ENCODE assay signal across 15 cellular contexts in genomic region chr2:140600116-140600515, GRCh38.
A peak's percentile ranks its signal among the peaks of the same experiment; 100 is the strongest.
DNase-seq lines count a peak whose midpoint lies in the region; ATAC-seq, FAIRE-seq and TF ChIP-seq lines count a peak whose summit lies in the region.
"Had no signal": no experiment of that assay in that cellular context is flagged by ENCODE, and none has a peak within 500 bp of the region (broad histone marks: within the 10 kb centered on the region; RNA-seq: fewer than 3 reads in every experiment).

No MANE protein-coding gene starts in this region.

- no peaks in the 10 kb centered on the region for H3K9me2 ChIP-seq in GM23248 (ENCODE audit: insufficient read depth)

- peak; percentile 63 for DNase-seq in GM23248
- peak; percentile 8 for DNase-seq in NCI-H69 (lab: John Stamatoyannopoulos, UW)
- peak; percentile 18 for DNase-seq in bronchial epithelial cell (ENCODE audit: low read depth)
- peak; percentile 47 for DNase-seq in mesenchymal stem cell
- DNase-seq in SK-N-DZ (ENCODE audit: low spot score): no peak
- DNase-seq in CD8-positive, alpha-beta T cell: no peak
- no peak for DNase-seq in HuH-7.5 (ENCODE audit: low spot score)
- DNase-seq in cerebellum (ENCODE audit: low spot score): no peak
- DNase-seq: activated effector memory CD4-positive, alpha-beta T cell treated with anti-CD3 and anti-CD28 coated beads, Interleukin-2, amount 50 U/mL, for 16 hours; heart left ventricle; left cardiac atrium had no signal

- 0 to 9% methylated on average over 1 of the region's 1 CpG for WGBS in GM23248 (ENCODE audit: low coverage in 1 of 2, low lambda C conversion rate in 2 of 2, missing lambda C conversion rate in 2 of 2), 2 experiments
- WGBS in mesenchymal stem cell: 20% methylated on average over 1 of the region's 1 CpG

- CTCF ChIA-PET in CD8-positive, alpha-beta T cell (lab: Charles Lee): no interaction called here

- no peak overlapping the region for H3K4ac ChIP-seq in mesenchymal stem cell (ENCODE audit: low read depth in 1 of 2, low read length in 2 of 2)

- no peak overlapping the region for H3K18ac ChIP-seq in mesenchymal stem cell (ENCODE audit: low read depth in 1 of 2, low read length in 2 of 2)

- H3K4me1 ChIP-seq in GM23248 (ENCODE audit: insufficient read depth): no peaks in the 10 kb centered on the region
- no peaks in the 10 kb centered on the region for H3K4me1 ChIP-seq in mesenchymal stem cell (ENCODE audit: control insufficient read depth, insufficient read depth, low read depth, low read length)
- no peaks in the 10 kb centered on the region for H3K4me1 ChIP-seq in CD8-positive, alpha-beta T cell (ENCODE audit: insufficient read depth, low read length)
- H3K4me1 ChIP-seq: heart left ventricle had no signal

- H3K79me2 ChIP-seq in GM23248 (ENCODE audit: insufficient read depth): no peaks in the 10 kb centered on the region

- no peaks in the 10 kb centered on the region for H4K20me1 ChIP-seq in GM23248 (ENCODE audit: insufficient read depth)
- H4K20me1 ChIP-seq: BLaER1 had no signal

- no peak overlapping the region for H4K8ac ChIP-seq in mesenchymal stem cell (ENCODE audit: low read length)

- H3K36me3 ChIP-seq in GM23248 (ENCODE audit: low read depth) (no peaks in the 10 kb centered on the region), bronchial epithelial cell (ENCODE audit: control insufficient read depth, insufficient read depth, low read length) (no peaks in the 10 kb centered on the region), mesenchymal stem cell (ENCODE audit: control insufficient read depth in 1 of 2, insufficient read depth in 2 of 2, low read depth in 1 of 2, low read length in 2 of 2) (no peaks in the 10 kb centered on the region)
- no peaks in the 10 kb centered on the region for H3K36me3 ChIP-seq in CD8-positive, alpha-beta T cell (ENCODE audit: insufficient read depth, low read length)
- H3K36me3 ChIP-seq: BLaER1, cardiac muscle cell, HAP-1, heart left ventricle had no signal

- H3K36me3 Mint-ChIP-seq in CD8-positive, alpha-beta T cell: no peaks in the 10 kb centered on the region
- H3K36me3 Mint-ChIP-seq: WTC11 had no signal

- in situ Hi-C loops in GM23248 (cut with MboI): no loop called here

- H3K4me3 ChIP-seq in GM23248 (no peak overlapping the region), bronchial epithelial cell (ENCODE audit: low read depth, low read length) (no peak overlapping the region), mesenchymal stem cell (ENCODE audit: insufficient read depth in 1 of 2, low read depth in 1 of 2, low read length in 2 of 2) (no peak overlapping the region)
- H3K4me3 ChIP-seq in CD8-positive, alpha-beta T cell (ENCODE audit: low read depth, low read length): no peak overlapping the region
- H3K4me3 ChIP-seq: BLaER1, cardiac muscle cell, HAP-1, heart left ventricle had no signal

- H3K9ac ChIP-seq in GM23248 (no peak overlapping the region), mesenchymal stem cell (ENCODE audit: low read length) (no peak overlapping the region)
- H3K9ac ChIP-seq: BLaER1 had no signal

- no peak overlapping the region for H2AFZ ChIP-seq in GM23248
- H2AFZ ChIP-seq in mesenchymal stem cell (ENCODE audit: low read depth, low read length): no peak overlapping the region

- no peak overlapping the region for H2BK120ac ChIP-seq in mesenchymal stem cell (ENCODE audit: low read depth, low read length)

- no peaks in the 10 kb centered on the region for H3K79me1 ChIP-seq in mesenchymal stem cell (replicated peaks; ENCODE audit: low read length, poor library complexity, severe bottlenecking)

- no peaks in the 10 kb centered on the region for H3K4me1 Mint-ChIP-seq in CD8-positive, alpha-beta T cell (ENCODE audit: low read depth)
- H3K4me1 Mint-ChIP-seq: WTC11 had no signal

- no peak overlapping the region for H3K14ac ChIP-seq in mesenchymal stem cell (ENCODE audit: low read length in 2 of 2)

- POLR2A ChIA-PET in CD8-positive, alpha-beta T cell (lab: Charles Lee): no interaction called here

- H3K27me3 ChIP-seq in GM23248 (replicated peaks; ENCODE audit: insufficient read depth) (no peaks in the 10 kb centered on the region), bronchial epithelial cell (ENCODE audit: control insufficient read depth, insufficient read depth, low read length) (no peaks in the 10 kb centered on the region), mesenchymal stem cell (ENCODE audit: control insufficient read depth in 1 of 2, insufficient read depth in 1 of 2, low read length in 2 of 2) (no peaks in the 10 kb centered on the region)
- H3K27me3 ChIP-seq in CD8-positive, alpha-beta T cell (ENCODE audit: insufficient read depth, low read length): no peaks in the 10 kb centered on the region
- H3K27me3 ChIP-seq: BLaER1, cardiac muscle cell, heart left ventricle had no signal

- no peak overlapping the region for H2AK5ac ChIP-seq in mesenchymal stem cell (ENCODE audit: low read length, severe bottlenecking)

- H2BK12ac ChIP-seq in mesenchymal stem cell (ENCODE audit: low read length in 2 of 2): no peak overlapping the region

- no peak overlapping the region for H2BK5ac ChIP-seq in mesenchymal stem cell (ENCODE audit: low read depth, low read length, poor library complexity, severe bottlenecking)

- H3K27ac ChIP-seq in GM23248 (no peak overlapping the region), mesenchymal stem cell (ENCODE audit: low read length, poor library complexity, severe bottlenecking) (no peak overlapping the region)
- H3K27ac ChIP-seq in CD8-positive, alpha-beta T cell (ENCODE audit: low read depth, low read length): no peak overlapping the region
- H3K27ac ChIP-seq: BLaER1, cardiac muscle cell, heart left ventricle had no signal

- H3K27me3 Mint-ChIP-seq in CD8-positive, alpha-beta T cell (ENCODE audit: low read depth): no peaks in the 10 kb centered on the region

- peaks cover 9% of the 10 kb centered on the region for H3K9me3 Mint-ChIP-seq in CD8-positive, alpha-beta T cell
- H3K9me3 Mint-ChIP-seq: WTC11 had no signal

- no peak overlapping the region for H3K27ac Mint-ChIP-seq in CD8-positive, alpha-beta T cell
- H3K27ac Mint-ChIP-seq: WTC11 had no signal

- H2BK15ac ChIP-seq in mesenchymal stem cell (ENCODE audit: low read depth, poor library complexity, severe bottlenecking): no peak overlapping the region

- no peak for FAIRE-seq in bronchial epithelial cell (lab: Jason Lieb, UNC)

- no peak for TF ChIP-seq CTCF in bronchial epithelial cell (IDR thresholded peaks at IDR 0.05; ENCODE audit: insufficient read depth, low read length, severe bottlenecking)
- no peak for TF ChIP-seq CTCF in CD8-positive, alpha-beta T cell (IDR thresholded peaks at IDR 0.05)

- H3K4me2 ChIP-seq in GM23248 (ENCODE audit: unreplicated experiment) (no peak overlapping the region), mesenchymal stem cell (ENCODE audit: low read length, poor library complexity, severe bottlenecking) (no peak overlapping the region)
- H3K4me2 ChIP-seq: BLaER1 had no signal

- no peaks in the 10 kb centered on the region for H3F3A ChIP-seq in GM23248 (ENCODE audit: insufficient read depth)

- ATAC-seq in CD8-positive, alpha-beta T cell: no peak
- ATAC-seq: heart left ventricle, left cardiac atrium, WTC11 had no signal

- H3K23ac ChIP-seq in mesenchymal stem cell (ENCODE audit: low read length in 2 of 2): no peak overlapping the region

- intact Hi-C loops in CD8-positive, alpha-beta T cell (cut with DNase I, micrococcal nuclease): no loop called here

- H3K9me3 ChIP-seq in GM23248 (ENCODE audit: low read depth): no peaks in the 10 kb centered on the region
- H3K9me3 ChIP-seq in mesenchymal stem cell (ENCODE audit: control insufficient read depth, low read length): no peaks in the 10 kb centered on the region
- H3K9me3 ChIP-seq in CD8-positive, alpha-beta T cell (ENCODE audit: low read length): peaks cover 2% of the 10 kb centered on the region
- H3K9me3 ChIP-seq: BLaER1, HAP-1 had no signal

- H4K91ac ChIP-seq in mesenchymal stem cell (ENCODE audit: low read length): no peak overlapping the region

- no peak overlapping the region for H3K4me3 Mint-ChIP-seq in CD8-positive, alpha-beta T cell
- H3K4me3 Mint-ChIP-seq: WTC11 had no signal

Comparison
In these comparisons a context has a peak if more than half of its experiments do, and no peak if none do; other contexts are left out.
1. DNase-seq: peak in GM23248 (single experiment), NCI-H69 (single experiment), bronchial epithelial cell (single experiment) and mesenchymal stem cell (single experiment); none in SK-N-DZ (single experiment), CD8-positive, alpha-beta T cell (0 of 7), HuH-7.5 (single experiment) and cerebellum (single experiment).